11 cellular contexts compared by ENCODE assay signal in the genomic region with DNA sequence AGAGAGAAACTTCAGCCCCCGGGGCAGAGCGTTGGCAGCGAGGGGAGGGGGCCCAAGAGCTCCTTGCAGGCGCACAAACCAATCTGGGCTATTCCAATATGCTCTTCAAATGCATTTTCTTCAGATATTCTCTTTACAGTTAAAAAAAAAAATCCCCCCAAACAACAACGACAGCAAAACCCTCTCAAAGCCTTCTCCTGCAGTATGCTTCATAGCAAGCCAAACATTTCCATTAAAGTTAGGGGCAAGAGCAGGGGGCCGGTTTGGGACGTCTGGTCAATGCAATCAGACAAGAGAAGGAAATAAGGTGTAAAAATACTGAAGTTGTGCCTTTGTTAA. TPM values are rescaled to one million over a fixed set of nuclear protein-coding genes. Genes with fewer than 3 reads are reported as not detected.
DNase-seq lines count a peak whose midpoint lies in the region; ATAC-seq and TF ChIP-seq lines count a peak whose summit lies in the region.
"Had no signal": no experiment of that assay in that cellular context is flagged by ENCODE, and none has a peak within 500 bp of the region (broad histone marks: within the 10 kb centered on the region; RNA-seq: fewer than 3 reads in every experiment).

No MANE protein-coding gene starts in this region.

- no peaks in the 10 kb centered on the region for H3K36me3 Mint-ChIP-seq in natural killer cell treated with Interleukin-12 subunit alpha and Interleukin-12 subunit beta and Interleukin-15 and Interleukin-18, amount 100 ng/mL, for 72 hours

- peak overlapping the region; percentile 54 for H3K4me3 Mint-ChIP-seq in natural killer cell treated with Interleukin-12 subunit alpha and Interleukin-12 subunit beta and Interleukin-15 and Interleukin-18, amount 100 ng/mL, for 72 hours

- no peak for ATAC-seq in Right ventricle myocardium superior (ENCODE audit: poor library complexity)
- ATAC-seq in natural killer cell treated with Interleukin-12 subunit alpha and Interleukin-12 subunit beta and Interleukin-15 and Interleukin-18, amount 100 ng/mL, for 72 hours: no peak
- ATAC-seq in HG03342 (IDR thresholded peaks at IDR 0.05; ENCODE audit: unreplicated experiment): no peak

- H3K27ac Mint-ChIP-seq in natural killer cell treated with Interleukin-12 subunit alpha and Interleukin-12 subunit beta and Interleukin-15 and Interleukin-18, amount 100 ng/mL, for 72 hours: no peak overlapping the region

- H3K9me3 ChIP-seq in right atrium auricular region (no peaks in the 10 kb centered on the region), ectodermal cell (ENCODE audit: control insufficient read depth, low read length) (no peaks in the 10 kb centered on the region)

- peaks cover 0 to 3% of the 10 kb centered on the region in 2 donors for H3K4me1 Mint-ChIP-seq in natural killer cell treated with Interleukin-12 subunit alpha and Interleukin-12 subunit beta and Interleukin-15 and Interleukin-18, amount 100 ng/mL, for 72 hours (ENCODE audit: low read depth in 2 of 2)

- no peak for DNase-seq in right atrium auricular region (ENCODE audit: low spot score)
- no peak for DNase-seq in Right ventricle myocardium superior
- no peak for DNase-seq in natural killer cell treated with Interleukin-12 subunit alpha and Interleukin-12 subunit beta and Interleukin-15 and Interleukin-18, amount 100 ng/mL, for 72 hours (ENCODE audit: low spot score)
- DNase-seq in GM03348 (ENCODE audit: low spot score): no peak
- DNase-seq in brain microvascular endothelial cell: no peak
- no peak for DNase-seq in head of caudate nucleus
- DNase-seq: DND-41, NCI-H1436 treated with DMSO at 0.1 percent for 48 hours, T1000 had no signal

- H3K4me3 ChIP-seq in right atrium auricular region (peak overlapping the region; percentile 32 to 48), ectodermal cell (ENCODE audit: insufficient read depth, low read depth, low read length) (peak overlapping the region; percentile 41), brain microvascular endothelial cell (ENCODE audit: low read depth, low read length) (no peak overlapping the region)

- intact Hi-C loops in Right ventricle myocardium superior (cut with DNase I) (no loop called here), head of caudate nucleus (cut with DNase I) (no loop called here)

- in situ Hi-C loops in brain microvascular endothelial cell (cut with HindIII; ENCODE audit: low pct_ligation_motif_present, low sequenced_read_pairs): no loop called here

- H3K4me1 ChIP-seq in right atrium auricular region (peaks cover 0 to 11% of the 10 kb centered on the region in 2 donors), ectodermal cell (ENCODE audit: control insufficient read depth, insufficient read depth, low read length) (peaks cover 7% of the 10 kb centered on the region)

- peaks cover 0 to 20% of the 10 kb centered on the region in 2 donors for H3K27me3 ChIP-seq in right atrium auricular region
- H3K27me3 ChIP-seq in ectodermal cell (ENCODE audit: control insufficient read depth, insufficient read depth, low read length, poor library complexity, severe bottlenecking): peaks cover 60% of the 10 kb centered on the region
- H3K27me3 ChIP-seq in brain microvascular endothelial cell (replicated peaks): peaks cover 33% of the 10 kb centered on the region

- H3K27ac ChIP-seq in right atrium auricular region (peak overlapping the region in 1 of 2 donors; percentile 43), ectodermal cell (ENCODE audit: insufficient read depth, low read depth, low read length, poor library complexity, severe bottlenecking) (no peak overlapping the region), brain microvascular endothelial cell (no peak overlapping the region)

- WGBS in ectodermal cell, 2 experiments: 3 to 4% methylated on average over 5 to 7 of the region's 7 CpGs

- H3K36me3 ChIP-seq in right atrium auricular region: no peaks in the 10 kb centered on the region
- H3K36me3 ChIP-seq in ectodermal cell (ENCODE audit: control insufficient read depth, insufficient read depth, low read length): no peaks in the 10 kb centered on the region
- H3K36me3 ChIP-seq in brain microvascular endothelial cell (replicated peaks): no peaks in the 10 kb centered on the region

- H3K9me3 Mint-ChIP-seq in natural killer cell treated with Interleukin-12 subunit alpha and Interleukin-12 subunit beta and Interleukin-15 and Interleukin-18, amount 100 ng/mL, for 72 hours: no peaks in the 10 kb centered on the region

- peaks cover 42 to 56% of the 10 kb centered on the region in 2 donors for H3K27me3 Mint-ChIP-seq in natural killer cell treated with Interleukin-12 subunit alpha and Interleukin-12 subunit beta and Interleukin-15 and Interleukin-18, amount 100 ng/mL, for 72 hours

- no peak for TF ChIP-seq CTCF in right atrium auricular region (IDR thresholded peaks at IDR 0.05)
- no peak for TF ChIP-seq CTCF in brain microvascular endothelial cell (IDR thresholded peaks at IDR 0.05; ENCODE audit: low read depth, low read length, missing control alignments)

RNA-seq across cellular contexts. Expression of gene CTXND1, which starts 0.2 kb away (rescaled TPM):
- total RNA-seq in right atrium auricular region (under 1 TPM; 0.22 to 0.59 TPM), Right ventricle myocardium superior (0.94 TPM)
- 0.80 TPM for polyA plus RNA-seq in ectodermal cell (2013, experiment 1 of 4)
- 0.53 TPM for polyA plus RNA-seq in ectodermal cell (2013, experiment 2 of 4)
- 1.5 TPM for polyA plus RNA-seq in ectodermal cell (2013, experiment 3 of 4)
- 1.7 TPM for polyA plus RNA-seq in ectodermal cell (2013, experiment 4 of 4)
- total RNA-seq in natural killer cell treated with Interleukin-12 subunit alpha and Interleukin-12 subunit beta and Interleukin-15 and Interleukin-18, amount 100 ng/mL, for 72 hours: not detected
